ENCODE assay signal across 1 cellular context in the genomic region with DNA sequence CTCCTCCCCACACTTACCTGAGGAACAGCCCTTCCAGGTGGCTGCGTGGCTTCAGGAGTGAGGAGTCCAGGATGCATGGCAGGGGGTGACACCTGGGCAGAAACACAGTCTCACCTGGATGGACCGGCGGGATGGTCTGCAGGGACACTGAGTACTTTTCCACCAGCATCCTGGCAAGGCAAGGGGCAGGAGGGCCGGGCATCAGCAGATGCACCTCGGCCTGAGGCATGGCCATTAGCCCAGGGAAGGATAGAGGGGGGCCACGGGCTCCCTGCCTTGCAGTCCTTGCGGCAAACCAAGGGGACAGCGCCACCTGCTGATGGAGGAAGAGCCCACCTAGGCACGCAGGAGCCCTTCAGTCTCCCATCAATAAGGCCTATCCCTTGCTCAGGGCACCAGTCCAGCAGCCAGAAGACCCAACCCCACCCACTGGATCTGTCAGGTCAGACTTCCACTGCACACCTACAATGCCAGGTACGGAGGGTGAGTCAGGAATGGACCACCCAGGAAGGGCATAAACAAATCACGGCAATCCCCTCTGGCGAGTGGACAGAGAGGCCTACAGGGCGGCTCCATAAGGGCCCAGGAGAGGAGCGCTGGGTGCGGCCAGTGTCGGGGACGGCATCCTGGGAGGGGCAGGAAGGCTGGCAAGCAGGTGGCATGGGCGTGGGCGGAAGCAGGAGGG.
TF ChIP-seq lines count a peak whose summit lies in the region.

No MANE protein-coding gene starts in this region.

TF ChIP-seq in HepG2, 621 proteins besides CTCF, POLR2A, EP300 and RAD21 (continued from another document and continues in another):
- TF ChIP-seq, protein P1, sequence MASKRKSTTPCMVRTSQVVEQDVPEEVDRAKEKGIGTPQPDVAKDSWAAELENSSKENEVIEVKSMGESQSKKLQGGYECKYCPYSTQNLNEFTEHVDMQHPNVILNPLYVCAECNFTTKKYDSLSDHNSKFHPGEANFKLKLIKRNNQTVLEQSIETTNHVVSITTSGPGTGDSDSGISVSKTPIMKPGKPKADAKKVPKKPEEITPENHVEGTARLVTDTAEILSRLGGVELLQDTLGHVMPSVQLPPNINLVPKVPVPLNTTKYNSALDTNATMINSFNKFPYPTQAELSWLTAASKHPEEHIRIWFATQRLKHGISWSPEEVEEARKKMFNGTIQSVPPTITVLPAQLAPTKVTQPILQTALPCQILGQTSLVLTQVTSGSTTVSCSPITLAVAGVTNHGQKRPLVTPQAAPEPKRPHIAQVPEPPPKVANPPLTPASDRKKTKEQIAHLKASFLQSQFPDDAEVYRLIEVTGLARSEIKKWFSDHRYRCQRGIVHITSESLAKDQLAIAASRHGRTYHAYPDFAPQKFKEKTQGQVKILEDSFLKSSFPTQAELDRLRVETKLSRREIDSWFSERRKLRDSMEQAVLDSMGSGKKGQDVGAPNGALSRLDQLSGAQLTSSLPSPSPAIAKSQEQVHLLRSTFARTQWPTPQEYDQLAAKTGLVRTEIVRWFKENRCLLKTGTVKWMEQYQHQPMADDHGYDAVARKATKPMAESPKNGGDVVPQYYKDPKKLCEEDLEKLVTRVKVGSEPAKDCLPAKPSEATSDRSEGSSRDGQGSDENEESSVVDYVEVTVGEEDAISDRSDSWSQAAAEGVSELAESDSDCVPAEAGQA (IDR thresholded peaks at IDR 0.05; ENCODE audit: low read depth) = no peak
- TF ChIP-seq, protein P1 (CRISPR knock-in tag; IDR thresholded peaks at IDR 0.05; ENCODE audit: borderline replicate concordance) = no peak
- TF ChIP-seq FOXP1 (IDR thresholded peaks at IDR 0.05) = no peak
- no peak for TF ChIP-seq FOXP1 (CRISPR knock-in tag; IDR thresholded peaks at IDR 0.05)
- TF ChIP-seq, protein P2, sequence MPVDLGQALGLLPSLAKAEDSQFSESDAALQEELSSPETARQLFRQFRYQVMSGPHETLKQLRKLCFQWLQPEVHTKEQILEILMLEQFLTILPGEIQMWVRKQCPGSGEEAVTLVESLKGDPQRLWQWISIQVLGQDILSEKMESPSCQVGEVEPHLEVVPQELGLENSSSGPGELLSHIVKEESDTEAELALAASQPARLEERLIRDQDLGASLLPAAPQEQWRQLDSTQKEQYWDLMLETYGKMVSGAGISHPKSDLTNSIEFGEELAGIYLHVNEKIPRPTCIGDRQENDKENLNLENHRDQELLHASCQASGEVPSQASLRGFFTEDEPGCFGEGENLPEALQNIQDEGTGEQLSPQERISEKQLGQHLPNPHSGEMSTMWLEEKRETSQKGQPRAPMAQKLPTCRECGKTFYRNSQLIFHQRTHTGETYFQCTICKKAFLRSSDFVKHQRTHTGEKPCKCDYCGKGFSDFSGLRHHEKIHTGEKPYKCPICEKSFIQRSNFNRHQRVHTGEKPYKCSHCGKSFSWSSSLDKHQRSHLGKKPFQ (CRISPR knock-in tag; IDR thresholded peaks at IDR 0.05; ENCODE audit: insufficient replicate concordance) = no peak
- no peak for TF ChIP-seq ZNF556 (CRISPR knock-in tag; IDR thresholded peaks at IDR 0.05; ENCODE audit: borderline replicate concordance)
- TF ChIP-seq, protein P3, sequence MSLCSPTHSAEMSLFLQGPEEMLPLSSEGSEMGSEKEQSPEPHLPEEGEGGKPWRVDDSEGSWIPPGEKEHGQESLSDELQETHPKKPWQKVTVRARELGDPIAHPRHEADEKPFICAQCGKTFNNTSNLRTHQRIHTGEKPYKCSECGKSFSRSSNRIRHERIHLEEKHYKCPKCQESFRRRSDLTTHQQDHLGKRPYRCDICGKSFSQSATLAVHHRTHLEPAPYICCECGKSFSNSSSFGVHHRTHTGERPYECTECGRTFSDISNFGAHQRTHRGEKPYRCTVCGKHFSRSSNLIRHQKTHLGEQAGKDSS (CRISPR knock-in tag; IDR thresholded peaks at IDR 0.05; ENCODE audit: borderline replicate concordance, low read depth) = peak; percentile 88; the same call in 1 of the 2 replicates
- TF ChIP-seq, protein P4, sequence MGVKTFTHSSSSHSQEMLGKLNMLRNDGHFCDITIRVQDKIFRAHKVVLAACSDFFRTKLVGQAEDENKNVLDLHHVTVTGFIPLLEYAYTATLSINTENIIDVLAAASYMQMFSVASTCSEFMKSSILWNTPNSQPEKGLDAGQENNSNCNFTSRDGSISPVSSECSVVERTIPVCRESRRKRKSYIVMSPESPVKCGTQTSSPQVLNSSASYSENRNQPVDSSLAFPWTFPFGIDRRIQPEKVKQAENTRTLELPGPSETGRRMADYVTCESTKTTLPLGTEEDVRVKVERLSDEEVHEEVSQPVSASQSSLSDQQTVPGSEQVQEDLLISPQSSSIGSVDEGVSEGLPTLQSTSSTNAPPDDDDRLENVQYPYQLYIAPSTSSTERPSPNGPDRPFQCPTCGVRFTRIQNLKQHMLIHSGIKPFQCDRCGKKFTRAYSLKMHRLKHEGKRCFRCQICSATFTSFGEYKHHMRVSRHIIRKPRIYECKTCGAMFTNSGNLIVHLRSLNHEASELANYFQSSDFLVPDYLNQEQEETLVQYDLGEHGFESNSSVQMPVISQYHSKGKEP (CRISPR knock-in tag; IDR thresholded peaks at IDR 0.05) = no peak
- TF ChIP-seq, protein P5, sequence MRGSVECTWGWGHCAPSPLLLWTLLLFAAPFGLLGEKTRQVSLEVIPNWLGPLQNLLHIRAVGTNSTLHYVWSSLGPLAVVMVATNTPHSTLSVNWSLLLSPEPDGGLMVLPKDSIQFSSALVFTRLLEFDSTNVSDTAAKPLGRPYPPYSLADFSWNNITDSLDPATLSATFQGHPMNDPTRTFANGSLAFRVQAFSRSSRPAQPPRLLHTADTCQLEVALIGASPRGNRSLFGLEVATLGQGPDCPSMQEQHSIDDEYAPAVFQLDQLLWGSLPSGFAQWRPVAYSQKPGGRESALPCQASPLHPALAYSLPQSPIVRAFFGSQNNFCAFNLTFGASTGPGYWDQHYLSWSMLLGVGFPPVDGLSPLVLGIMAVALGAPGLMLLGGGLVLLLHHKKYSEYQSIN (CRISPR knock-in tag; IDR thresholded peaks at IDR 0.05; ENCODE audit: borderline replicate concordance) = no peak
- TF ChIP-seq MTA1 (CRISPR knock-in tag; IDR thresholded peaks at IDR 0.05; ENCODE audit: borderline replicate concordance) = 0 out of 2 replicates have a peak, but pooled peaks have one; percentile 47
- TF ChIP-seq ATF1 (CRISPR knock-in tag; IDR thresholded peaks at IDR 0.05) = no peak
- TF ChIP-seq FOXA1 (IDR thresholded peaks at IDR 0.05) = no peak
- TF ChIP-seq FOXA1 (CRISPR knock-in tag; IDR thresholded peaks at IDR 0.05) = 0 out of 2 replicates have a peak, but pooled peaks have one; percentile 27
- TF ChIP-seq NR1H2 (CRISPR knock-in tag; IDR thresholded peaks at IDR 0.05; ENCODE audit: borderline replicate concordance, low read depth) = no peak
- no peak for TF ChIP-seq ZNF432 (CRISPR knock-in tag; IDR thresholded peaks at IDR 0.05; ENCODE audit: borderline replicate concordance)
- peak; percentile 45; the same call in 1 of the 2 replicates for TF ChIP-seq FOSL2 (CRISPR knock-in tag; IDR thresholded peaks at IDR 0.05)
- no peak for TF ChIP-seq KLF6 (CRISPR knock-in tag; IDR thresholded peaks at IDR 0.05)
- no peak for TF ChIP-seq EED (CRISPR knock-in tag; IDR thresholded peaks at IDR 0.05)
- peak; percentile 56; the same call in 1 of the 2 replicates for TF ChIP-seq ZNF839 (CRISPR knock-in tag; IDR thresholded peaks at IDR 0.05; ENCODE audit: borderline replicate concordance)
- 0 out of 2 replicates have a peak, but pooled peaks have one; percentile 52 for TF ChIP-seq MATR3 (CRISPR knock-in tag; IDR thresholded peaks at IDR 0.05)
- TF ChIP-seq, protein P6, sequence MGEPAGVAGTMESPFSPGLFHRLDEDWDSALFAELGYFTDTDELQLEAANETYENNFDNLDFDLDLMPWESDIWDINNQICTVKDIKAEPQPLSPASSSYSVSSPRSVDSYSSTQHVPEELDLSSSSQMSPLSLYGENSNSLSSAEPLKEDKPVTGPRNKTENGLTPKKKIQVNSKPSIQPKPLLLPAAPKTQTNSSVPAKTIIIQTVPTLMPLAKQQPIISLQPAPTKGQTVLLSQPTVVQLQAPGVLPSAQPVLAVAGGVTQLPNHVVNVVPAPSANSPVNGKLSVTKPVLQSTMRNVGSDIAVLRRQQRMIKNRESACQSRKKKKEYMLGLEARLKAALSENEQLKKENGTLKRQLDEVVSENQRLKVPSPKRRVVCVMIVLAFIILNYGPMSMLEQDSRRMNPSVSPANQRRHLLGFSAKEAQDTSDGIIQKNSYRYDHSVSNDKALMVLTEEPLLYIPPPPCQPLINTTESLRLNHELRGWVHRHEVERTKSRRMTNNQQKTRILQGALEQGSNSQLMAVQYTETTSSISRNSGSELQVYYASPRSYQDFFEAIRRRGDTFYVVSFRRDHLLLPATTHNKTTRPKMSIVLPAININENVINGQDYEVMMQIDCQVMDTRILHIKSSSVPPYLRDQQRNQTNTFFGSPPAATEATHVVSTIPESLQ (CRISPR knock-in tag; conservative IDR thresholded peaks at IDR 0.05) = no peak
- TF ChIP-seq ZC3H13 (CRISPR knock-in tag; IDR thresholded peaks at IDR 0.05) = no peak
- TF ChIP-seq, protein P7, sequence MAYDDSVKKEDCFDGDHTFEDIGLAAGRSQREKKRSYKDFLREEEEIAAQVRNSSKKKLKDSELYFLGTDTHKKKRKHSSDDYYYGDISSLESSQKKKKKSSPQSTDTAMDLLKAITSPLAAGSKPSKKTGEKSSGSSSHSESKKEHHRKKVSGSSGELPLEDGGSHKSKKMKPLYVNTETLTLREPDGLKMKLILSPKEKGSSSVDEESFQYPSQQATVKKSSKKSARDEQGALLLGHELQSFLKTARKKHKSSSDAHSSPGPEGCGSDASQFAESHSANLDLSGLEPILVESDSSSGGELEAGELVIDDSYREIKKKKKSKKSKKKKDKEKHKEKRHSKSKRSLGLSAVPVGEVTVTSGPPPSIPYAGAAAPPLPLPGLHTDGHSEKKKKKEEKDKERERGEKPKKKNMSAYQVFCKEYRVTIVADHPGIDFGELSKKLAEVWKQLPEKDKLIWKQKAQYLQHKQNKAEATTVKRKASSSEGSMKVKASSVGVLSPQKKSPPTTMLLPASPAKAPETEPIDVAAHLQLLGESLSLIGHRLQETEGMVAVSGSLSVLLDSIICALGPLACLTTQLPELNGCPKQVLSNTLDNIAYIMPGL (CRISPR knock-in tag; IDR thresholded peaks at IDR 0.05; ENCODE audit: borderline replicate concordance in 1 of 2, low read depth in 1 of 2) = peak; percentile 69 to 87
- TF ChIP-seq HDAC2 (CRISPR knock-in tag; IDR thresholded peaks at IDR 0.05) = peak; percentile 20; the same call in 1 of the 2 replicates
- peak; percentile 84 for TF ChIP-seq CHCHD3 (CRISPR knock-in tag; IDR thresholded peaks at IDR 0.05)
- TF ChIP-seq JUNB (CRISPR knock-in tag; IDR thresholded peaks at IDR 0.05; ENCODE audit: borderline replicate concordance) = no peak
- TF ChIP-seq ZFY (CRISPR knock-in tag; IDR thresholded peaks at IDR 0.05) = peak; percentile 38; the same call in 1 of the 2 replicates
- peak; percentile 18; the same call in 1 of the 2 replicates for TF ChIP-seq CBX5 (CRISPR knock-in tag; IDR thresholded peaks at IDR 0.05; ENCODE audit: borderline replicate concordance)
- no peak for TF ChIP-seq RNF2 (conservative IDR thresholded peaks at IDR 0.05; ENCODE audit: low read depth)
- TF ChIP-seq, protein P8, sequence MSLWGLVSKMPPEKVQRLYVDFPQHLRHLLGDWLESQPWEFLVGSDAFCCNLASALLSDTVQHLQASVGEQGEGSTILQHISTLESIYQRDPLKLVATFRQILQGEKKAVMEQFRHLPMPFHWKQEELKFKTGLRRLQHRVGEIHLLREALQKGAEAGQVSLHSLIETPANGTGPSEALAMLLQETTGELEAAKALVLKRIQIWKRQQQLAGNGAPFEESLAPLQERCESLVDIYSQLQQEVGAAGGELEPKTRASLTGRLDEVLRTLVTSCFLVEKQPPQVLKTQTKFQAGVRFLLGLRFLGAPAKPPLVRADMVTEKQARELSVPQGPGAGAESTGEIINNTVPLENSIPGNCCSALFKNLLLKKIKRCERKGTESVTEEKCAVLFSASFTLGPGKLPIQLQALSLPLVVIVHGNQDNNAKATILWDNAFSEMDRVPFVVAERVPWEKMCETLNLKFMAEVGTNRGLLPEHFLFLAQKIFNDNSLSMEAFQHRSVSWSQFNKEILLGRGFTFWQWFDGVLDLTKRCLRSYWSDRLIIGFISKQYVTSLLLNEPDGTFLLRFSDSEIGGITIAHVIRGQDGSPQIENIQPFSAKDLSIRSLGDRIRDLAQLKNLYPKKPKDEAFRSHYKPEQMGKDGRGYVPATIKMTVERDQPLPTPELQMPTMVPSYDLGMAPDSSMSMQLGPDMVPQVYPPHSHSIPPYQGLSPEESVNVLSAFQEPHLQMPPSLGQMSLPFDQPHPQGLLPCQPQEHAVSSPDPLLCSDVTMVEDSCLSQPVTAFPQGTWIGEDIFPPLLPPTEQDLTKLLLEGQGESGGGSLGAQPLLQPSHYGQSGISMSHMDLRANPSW (CRISPR knock-in tag; IDR thresholded peaks at IDR 0.05; ENCODE audit: borderline replicate concordance) = no peak
- TF ChIP-seq, protein P9, sequence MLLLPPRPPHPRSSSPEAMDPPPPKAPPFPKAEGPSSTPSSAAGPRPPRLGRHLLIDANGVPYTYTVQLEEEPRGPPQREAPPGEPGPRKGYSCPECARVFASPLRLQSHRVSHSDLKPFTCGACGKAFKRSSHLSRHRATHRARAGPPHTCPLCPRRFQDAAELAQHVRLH (CRISPR knock-in tag; IDR thresholded peaks at IDR 0.05; ENCODE audit: borderline replicate concordance, low read depth) = peak; percentile 77; the same call in 1 of the 2 replicates
- TF ChIP-seq SYNCRIP (IDR thresholded peaks at IDR 0.05; ENCODE audit: insufficient read depth, low read depth, low read length) = no peak
- 0 out of 2 replicates have a peak, but pooled peaks have one; percentile 45 for TF ChIP-seq CCDC6 (CRISPR knock-in tag; IDR thresholded peaks at IDR 0.05)
- no peak for TF ChIP-seq SIX1 (CRISPR knock-in tag; IDR thresholded peaks at IDR 0.05; ENCODE audit: borderline replicate concordance)
- no peak for TF ChIP-seq SNAPC2 (CRISPR knock-in tag; IDR thresholded peaks at IDR 0.05)
- TF ChIP-seq DNMT1 (CRISPR knock-in tag; IDR thresholded peaks at IDR 0.05) = 0 out of 2 replicates have a peak, but pooled peaks have one; percentile 47
